ENCODE assay signal across 27 cellular contexts in genomic region chr3:55882006-55882405, GRCh38.
"Had no signal": no experiment of that assay in that cellular context is flagged by ENCODE, and none has a peak within 500 bp of the region (broad histone marks: within the 10 kb centered on the region; RNA-seq: fewer than 3 reads in every experiment).

No MANE protein-coding gene starts in this region.

- H3K4me1 Mint-ChIP-seq: activated B cell treated with CpG ODN at 0.5 μM for 24 hours; activated CD4-positive, alpha-beta T cell treated with anti-CD3 and anti-CD28 coated beads for 36 hours; activated CD8-positive, alpha-beta memory T cell treated with anti-CD3 and anti-CD28 coated beads, Interleukin-2, amount 10 ng/mL, durations not matched to agents 7 days and 5 days; stimulated activated effector memory CD8-positive, alpha-beta T cell treated with anti-CD3 and anti-CD28 coated beads, Interleukin-12 subunit alpha, Interleukin-12 subunit beta, amount 100 ng/mL, for 72 hours had no signal

- ATAC-seq: activated CD4-positive, alpha-beta T cell treated with anti-CD3 and anti-CD28 coated beads for 36 hours; activated CD8-positive, alpha-beta memory T cell treated with anti-CD3 and anti-CD28 coated beads, Interleukin-2, amount 10 ng/mL, durations not matched to agents 7 days and 5 days; activated CD8-positive, alpha-beta T cell treated with anti-CD3 and anti-CD28 coated beads, Interleukin-2, amount 10 ng/mL, durations not matched to agents 7 days and 5 days; body of pancreas; left cardiac atrium; left ventricle myocardium superior; stimulated activated effector memory CD8-positive, alpha-beta T cell treated with anti-CD3 and anti-CD28 coated beads, Interleukin-12 subunit alpha, Interleukin-12 subunit beta, amount 100 ng/mL, for 72 hours had no signal

- H3K36me3 ChIP-seq: ovary, prostate gland, sigmoid colon, thoracic aorta, uterus had no signal

- H3K9me3 ChIP-seq: body of pancreas, ovary, prostate gland, sigmoid colon, thoracic aorta, uterus had no signal

- FAIRE-seq: colon, frontal cortex, keratinocyte, small intestine had no signal

- H3K27ac Mint-ChIP-seq: activated B cell treated with CpG ODN at 0.5 μM for 24 hours; activated CD4-positive, alpha-beta T cell treated with anti-CD3 and anti-CD28 coated beads for 36 hours; activated CD8-positive, alpha-beta memory T cell treated with anti-CD3 and anti-CD28 coated beads, Interleukin-2, amount 10 ng/mL, durations not matched to agents 7 days and 5 days; activated CD8-positive, alpha-beta T cell treated with anti-CD3 and anti-CD28 coated beads, Interleukin-2, amount 10 ng/mL, durations not matched to agents 7 days and 5 days; activated naive CD8-positive, alpha-beta T cell; nephron; stimulated activated effector memory CD8-positive, alpha-beta T cell treated with anti-CD3 and anti-CD28 coated beads, Interleukin-12 subunit alpha, Interleukin-12 subunit beta, amount 100 ng/mL, for 72 hours; stimulated activated naive CD8-positive, alpha-beta T cell treated with anti-CD3 and anti-CD28 coated beads, Interleukin-15, Interleukin-2, amounts not matched to agents 100 ng/mL and 50 ng/mL, for 24 hours had no signal

- H3K4me3 ChIP-seq: body of pancreas, ovary, prostate gland, sigmoid colon, thoracic aorta, uterus had no signal

- DNase-seq: activated B cell treated with CpG ODN at 0.5 μM for 24 hours; activated CD4-positive, alpha-beta T cell treated with anti-CD3 and anti-CD28 coated beads for 36 hours; activated CD8-positive, alpha-beta memory T cell treated with anti-CD3 and anti-CD28 coated beads, Interleukin-2, amount 10 ng/mL, durations not matched to agents 7 days and 5 days; activated CD8-positive, alpha-beta T cell treated with anti-CD3 and anti-CD28 coated beads, Interleukin-2, amount 10 ng/mL, durations not matched to agents 7 days and 5 days; activated naive CD4-positive, alpha-beta T cell treated with Interleukin-2 at 50 U/mL for 16 hours; activated T-cell treated with anti-CD3 and anti-CD28 coated beads, Interleukin-2, amount 50 U/mL, for 48 hours; aorta; body of pancreas; dermis blood vessel endothelial cell; effector CD4-positive, alpha-beta T cell; left cardiac atrium; left ventricle myocardium superior; ovary; sigmoid colon; small intestine; stimulated activated CD4-positive, alpha-beta T cell treated with anti-CD3 and anti-CD28 coated beads, Interleukin-4, amount 100 ng/mL, for 24 hours; trophoblast cell; uterus had no signal

- H3K27me3 Mint-ChIP-seq: activated B cell treated with CpG ODN at 0.5 μM for 24 hours; activated CD8-positive, alpha-beta memory T cell treated with anti-CD3 and anti-CD28 coated beads, Interleukin-2, amount 10 ng/mL, durations not matched to agents 7 days and 5 days; activated naive CD8-positive, alpha-beta T cell had no signal

- H3K27ac ChIP-seq: body of pancreas, ovary, prostate gland, sigmoid colon, thoracic aorta, uterus had no signal

- H3K36me3 Mint-ChIP-seq: activated CD8-positive, alpha-beta memory T cell treated with anti-CD3 and anti-CD28 coated beads, Interleukin-2, amount 10 ng/mL, durations not matched to agents 7 days and 5 days; activated naive CD8-positive, alpha-beta T cell; stimulated activated effector memory CD8-positive, alpha-beta T cell treated with anti-CD3 and anti-CD28 coated beads, Interleukin-12 subunit alpha, Interleukin-12 subunit beta, amount 100 ng/mL, for 72 hours had no signal

- H3K27me3 ChIP-seq: body of pancreas, ovary, sigmoid colon, uterus had no signal

- H3K4me3 Mint-ChIP-seq: activated B cell treated with CpG ODN at 0.5 μM for 24 hours; activated CD4-positive, alpha-beta T cell treated with anti-CD3 and anti-CD28 coated beads for 36 hours; activated CD8-positive, alpha-beta memory T cell treated with anti-CD3 and anti-CD28 coated beads, Interleukin-2, amount 10 ng/mL, durations not matched to agents 7 days and 5 days; activated CD8-positive, alpha-beta T cell treated with anti-CD3 and anti-CD28 coated beads, Interleukin-2, amount 10 ng/mL, durations not matched to agents 7 days and 5 days; activated naive CD8-positive, alpha-beta T cell; nephron; stimulated activated effector memory CD8-positive, alpha-beta T cell treated with anti-CD3 and anti-CD28 coated beads, Interleukin-12 subunit alpha, Interleukin-12 subunit beta, amount 100 ng/mL, for 72 hours; stimulated activated naive CD8-positive, alpha-beta T cell treated with anti-CD3 and anti-CD28 coated beads, Interleukin-15, Interleukin-2, amounts not matched to agents 100 ng/mL and 50 ng/mL, for 24 hours had no signal

- H3K4me1 ChIP-seq: prostate gland, sigmoid colon, uterus had no signal

- H3K9me3 Mint-ChIP-seq: activated B cell treated with CpG ODN at 0.5 μM for 24 hours; nephron; stimulated activated effector memory CD8-positive, alpha-beta T cell treated with anti-CD3 and anti-CD28 coated beads, Interleukin-12 subunit alpha, Interleukin-12 subunit beta, amount 100 ng/mL, for 72 hours; stimulated activated naive CD8-positive, alpha-beta T cell treated with anti-CD3 and anti-CD28 coated beads, Interleukin-15, Interleukin-2, amounts not matched to agents 100 ng/mL and 50 ng/mL, for 24 hours had no signal
